23 cellular contexts compared by ENCODE assay signal in the genomic region with DNA sequence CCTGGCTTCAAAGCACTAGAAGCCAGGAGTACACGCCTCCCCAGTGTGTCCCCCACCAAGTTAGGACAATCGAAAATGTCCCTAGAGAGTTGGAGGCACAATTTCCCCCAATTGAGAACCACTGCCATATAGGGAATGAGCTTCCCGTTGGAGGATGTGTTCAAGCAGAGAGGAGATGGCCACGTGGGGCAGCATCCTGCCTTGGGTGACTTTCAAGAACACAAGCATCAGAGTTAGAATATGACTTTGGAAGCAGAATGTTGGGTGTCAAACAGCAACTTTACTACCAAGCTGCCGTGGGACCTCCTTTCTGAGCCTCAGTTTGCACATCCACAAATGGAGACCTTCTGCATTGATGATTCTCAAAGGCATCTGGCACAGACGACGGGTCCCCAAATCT.
"Had no signal": no experiment of that assay in that cellular context is flagged by ENCODE, and none has a peak within 500 bp of the region (broad histone marks: within the 10 kb centered on the region; RNA-seq: fewer than 3 reads in every experiment).

No MANE protein-coding gene starts in this region.

- H3K27ac ChIP-seq: neural progenitor cell, ovary, parathyroid adenoma, right lobe of liver, stomach, thoracic aorta, thyroid gland, vagina had no signal

- H3K36me3 ChIP-seq: neural progenitor cell, ovary had no signal

- H3K4me1 ChIP-seq: neural progenitor cell, parathyroid adenoma, thyroid gland had no signal

- DNase-seq: occipital lobe; ovary; psoas muscle; right cardiac atrium; right lobe of liver; sigmoid colon; small intestine; stimulated activated CD4-positive, alpha-beta T cell treated with anti-CD3 and anti-CD28 coated beads, Interleukin-15, amount 100 ng/mL, for 24 hours; stimulated activated CD4-positive, alpha-beta T cell treated with anti-CD3 and anti-CD28 coated beads, Interleukin-2, amount 100 ng/mL, for 24 hours; stimulated activated CD4-positive, alpha-beta T cell treated with anti-CD3 and anti-CD28 coated beads, Interleukin-2, amount 100 ng/mL, for 48 hours; stimulated activated CD4-positive, alpha-beta T cell treated with anti-CD3 and anti-CD28 coated beads, Interleukin-4, amount 100 ng/mL, for 24 hours; stimulated activated naive B cell treated with anti-CD40 and anti-IgM and Interleukin-4, amounts not matched to agents 10 μg/mL and 1 μg/mL and 100 μg/mL, for 72 hours; stimulated activated naive CD4-positive, alpha-beta T cell treated with Interleukin-2 at 50 U/mL for 16 hours; stomach; thyroid gland; trophoblast cell; upper lobe of left lung had no signal

- H3K9me3 ChIP-seq: ovary, psoas muscle, right lobe of liver, sigmoid colon, stomach, thoracic aorta, thyroid gland, tibial nerve, upper lobe of left lung, vagina had no signal

- ATAC-seq: psoas muscle; right cardiac atrium; right lobe of liver; stimulated activated effector memory CD8-positive, alpha-beta T cell treated with anti-CD3 and anti-CD28 coated beads, Interleukin-12 subunit alpha, Interleukin-12 subunit beta, amount 100 ng/mL, for 72 hours; stimulated activated naive B cell treated with anti-CD40 and anti-IgM and Interleukin-4, amounts not matched to agents 10 μg/mL and 1 μg/mL and 100 μg/mL, for 72 hours had no signal

- H3K27me3 ChIP-seq: neural progenitor cell, ovary, right lobe of liver, sigmoid colon, stomach, thyroid gland, tibial nerve, upper lobe of left lung, vagina had no signal

- H3K4me3 ChIP-seq: neural progenitor cell, ovary, psoas muscle, right lobe of liver, sigmoid colon, stomach, thoracic aorta, thyroid gland, tibial nerve, upper lobe of left lung, vagina had no signal
